Comparison of ENCODE assay signal across 26 cellular contexts in genomic region chrX:136395271-136395670, GRCh38.
DNase-seq lines count a peak whose midpoint lies in the region; TF ChIP-seq lines count a peak whose summit lies in the region.
"Had no signal": no experiment of that assay in that cellular context is flagged by ENCODE, and none has a peak within 500 bp of the region (broad histone marks: within the 10 kb centered on the region; RNA-seq: fewer than 3 reads in every experiment).

No MANE protein-coding gene starts in this region.

- no peaks in the 10 kb centered on the region for H3K27me3 ChIP-seq in SK-N-SH (ENCODE audit: insufficient read depth)

- BruUV-seq in Calu3 (replicated peaks; lab: Mats Ljungman, UMichigan) = no TSS peak

- H3K9me3 Mint-ChIP-seq in Calu3 (ENCODE audit: low read depth, unreplicated experiment) = no peaks in the 10 kb centered on the region
- H3K9me3 Mint-ChIP-seq: activated naive CD8-positive, alpha-beta T cell treated with anti-CD3 and anti-CD28 coated beads for 36 hours; naive B cell had no signal

- no peaks in the 10 kb centered on the region for H3K79me2 ChIP-seq in SK-N-SH (ENCODE audit: insufficient read depth)

- no peak for TF ChIP-seq RAD21 in SK-N-SH (IDR thresholded peaks at IDR 0.05; ENCODE audit: low read length)

- no peaks in the 10 kb centered on the region for H3K9me2 ChIP-seq in SK-N-SH

- no peaks in the 10 kb centered on the region for H3F3A ChIP-seq in SK-N-SH (replicated peaks; ENCODE audit: insufficient read depth)

- H3K36me3 Mint-ChIP-seq in Calu3 (ENCODE audit: insufficient read depth, unreplicated experiment) = no peaks in the 10 kb centered on the region
- H3K36me3 Mint-ChIP-seq: activated naive CD8-positive, alpha-beta T cell treated with anti-CD3 and anti-CD28 coated beads for 36 hours; naive B cell had no signal

- no peak overlapping the region for H2AFZ ChIP-seq in SK-N-SH (ENCODE audit: low read depth)

- H3K4me3 Mint-ChIP-seq in Calu3 (ENCODE audit: low read depth, unreplicated experiment) = no peak overlapping the region
- H3K4me3 Mint-ChIP-seq: activated naive CD8-positive, alpha-beta T cell treated with anti-CD3 and anti-CD28 coated beads for 36 hours; naive B cell had no signal

- POLR2A ChIA-PET in SK-N-SH (lab: Yijun Ruan, JAX) = no interaction called here

- H3K27ac ChIP-seq in SK-N-SH (ENCODE audit: low read depth in 2 of 2, low read length in 1 of 2) = no peak overlapping the region
- H3K27ac ChIP-seq: BLaER1, stomach, tibial nerve had no signal

- 8% methylated on average over 3 of the region's 3 CpGs for WGBS in SK-N-SH (ENCODE audit: low lambda C conversion rate)

- TF ChIP-seq CTCF in fibroblast of mammary gland (conservative IDR thresholded peaks at IDR 0.05; ENCODE audit: control insufficient read depth, insufficient read depth, low read depth, low read length) (no peak), SK-N-SH (IDR thresholded peaks at IDR 0.05) (no peak), Calu3 (IDR thresholded peaks at IDR 0.05; ENCODE audit: unreplicated experiment) (no peak)

- H3K4me3 ChIP-seq in fibroblast of mammary gland (ENCODE audit: control insufficient read depth, low read depth, low read length) (no peak overlapping the region), SK-N-SH (ENCODE audit: low read depth in 2 of 2, low read length in 1 of 2) (no peak overlapping the region)
- H3K4me3 ChIP-seq: BLaER1, stomach, tibial nerve had no signal

- H3K9me3 ChIP-seq in SK-N-SH = no peaks in the 10 kb centered on the region
- H3K9me3 ChIP-seq: BLaER1, stomach, tibial nerve had no signal

- H3K9ac ChIP-seq in SK-N-SH = no peak overlapping the region
- H3K9ac ChIP-seq: BLaER1 had no signal

- DNase-seq in A172 (ENCODE audit: low spot score) (peak; percentile 19), GM04504 (ENCODE audit: low read depth) (peak; percentile 1), NCI-H69 (lab: John Stamatoyannopoulos, UW) (peak; percentile 7), fibroblast of mammary gland (ENCODE audit: low read depth) (peak; percentile 65), activated T-cell treated with anti-CD3 and anti-CD28 coated beads for 4 hours (no peak), SK-N-SH (no peak), Calu3 (no peak), inferior parietal cortex (ENCODE audit: extremely low spot score) (no peak)
- DNase-seq: activated CD4-positive, alpha-beta T cell treated with anti-CD3 and anti-CD28 coated beads, Interleukin-2, amount 50 U/mL, for 48 hours; activated CD8-positive, alpha-beta memory T cell treated with anti-CD3 and anti-CD28 coated beads, Interleukin-2, amount 50 U/mL, for 48 hours; activated naive CD8-positive, alpha-beta T cell treated with anti-CD3 and anti-CD28 coated beads for 36 hours; cerebellar nuclear complex; effector CD8-positive, alpha-beta T cell; glutamatergic neuron; H7; Karpas-422; left colon; mesendoderm; naive B cell; NCI-H2107; NCI-H510A; nucleus accumbens; stimulated activated CD4-positive, alpha-beta T cell treated with anti-CD3 and anti-CD28 coated beads, Interleukin-12 subunit alpha, Interleukin-12 subunit beta, amount 100 ng/mL, for 4 hours; stomach had no signal

- H3K27me3 Mint-ChIP-seq in Calu3 (ENCODE audit: unreplicated experiment) = peaks cover 2% of the 10 kb centered on the region
- H3K27me3 Mint-ChIP-seq: activated naive CD8-positive, alpha-beta T cell treated with anti-CD3 and anti-CD28 coated beads for 36 hours had no signal

- no peak overlapping the region for H3K27ac Mint-ChIP-seq in Calu3 (ENCODE audit: unreplicated experiment)
- H3K27ac Mint-ChIP-seq: activated naive CD8-positive, alpha-beta T cell treated with anti-CD3 and anti-CD28 coated beads for 36 hours; naive B cell had no signal

- CTCF ChIA-PET in SK-N-SH (lab: Yijun Ruan, JAX) (no interaction called here), Calu3 (lab: Charles Lee) (interaction anchor here (0.6 kb wide), 1 partner anchor 394 kb away, joined by 3 read pairs; no protein-coding TSS in a partner anchor)

- no peak overlapping the region for H3K4me2 ChIP-seq in SK-N-SH
- H3K4me2 ChIP-seq: BLaER1 had no signal

- H3K36me3 ChIP-seq in SK-N-SH (replicated peaks in 1 of 2; ENCODE audit: control insufficient read depth in 1 of 2, insufficient read depth in 2 of 2, low read length in 1 of 2) = no peaks in the 10 kb centered on the region
- H3K36me3 ChIP-seq: BLaER1, stomach, tibial nerve had no signal

- intact Hi-C loops in Calu3 (cut with micrococcal nuclease; ENCODE audit: unreplicated experiment) = loop anchor here (5.0 kb wide), 2 partner anchors 92 to 297 kb away; partner anchors contain the start of gene BRS3

- no peaks in the 10 kb centered on the region for H3K4me1 Mint-ChIP-seq in Calu3 (ENCODE audit: low read depth, unreplicated experiment)
- H3K4me1 Mint-ChIP-seq: activated naive CD8-positive, alpha-beta T cell treated with anti-CD3 and anti-CD28 coated beads for 36 hours; naive B cell had no signal

- H3K4me1 ChIP-seq in SK-N-SH (ENCODE audit: control insufficient read depth in 1 of 2, insufficient read depth in 2 of 2, low read depth in 1 of 2, low read length in 1 of 2) = no peaks in the 10 kb centered on the region
- H3K4me1 ChIP-seq: BLaER1, stomach, tibial nerve had no signal

- H4K20me1 ChIP-seq in SK-N-SH (ENCODE audit: insufficient read depth) = no peaks in the 10 kb centered on the region

- TF ChIP-seq EP300 in SK-N-SH (IDR thresholded peaks at IDR 0.05; ENCODE audit: borderline replicate concordance in 1 of 2, low read depth in 1 of 2, low read length in 1 of 2) = no peak

TF ChIP-seq in SK-N-SH, 30 proteins besides CTCF, POLR2A, EP300 and RAD21 (continues in another document):
- TF ChIP-seq TAF1 (IDR thresholded peaks at IDR 0.05; ENCODE audit: borderline replicate concordance, low read depth, low read length) (no peak), FOXM1 (IDR thresholded peaks at IDR 0.05; ENCODE audit: low read depth) (no peak), GABPA (IDR thresholded peaks at IDR 0.05; ENCODE audit: low read depth) (no peak), NFIC (IDR thresholded peaks at IDR 0.05; ENCODE audit: borderline replicate concordance) (no peak), REST (IDR thresholded peaks at IDR 0.05; ENCODE audit: low read depth, low read length) (no peak), FOSL2 (IDR thresholded peaks at IDR 0.05; ENCODE audit: borderline replicate concordance, low read depth) (no peak), TEAD4 (IDR thresholded peaks at IDR 0.05; ENCODE audit: borderline replicate concordance, insufficient read depth) (no peak), CHD2 (IDR thresholded peaks at IDR 0.05; ENCODE audit: low read length, partially characterized antibody) (no peak), PBX3 (IDR thresholded peaks at IDR 0.05) (no peak), ZBTB33 (IDR thresholded peaks at IDR 0.05; ENCODE audit: borderline replicate concordance, low read depth) (no peak), TCF12 (IDR thresholded peaks at IDR 0.05) (no peak)

Comparison
In these comparisons a context has a peak if more than half of its experiments do, and no peak if none do; other contexts are left out.
1. DNase-seq: peak in A172 (single experiment), GM04504 (single experiment), NCI-H69 (single experiment) and fibroblast of mammary gland (single experiment); none in activated T-cell treated with anti-CD3 and anti-CD28 coated beads for 4 hours (single experiment), SK-N-SH (single experiment), Calu3 (single experiment) and inferior parietal cortex (single experiment).